ENCODE assay signal across 33 cellular contexts in genomic region chr19:21065336-21065735, GRCh38.
"Had no signal": no experiment of that assay in that cellular context is flagged by ENCODE, and none has a peak within 500 bp of the region (broad histone marks: within the 10 kb centered on the region; RNA-seq: fewer than 3 reads in every experiment).

No MANE protein-coding gene starts in this region.

- DNase-seq: activated effector memory CD4-positive, alpha-beta T cell treated with anti-CD3 and anti-CD28 coated beads, Interleukin-2, amount 50 U/mL, for 16 hours; activated effector memory CD4-positive, alpha-beta T cell treated with Interleukin-2 at 50 U/mL for 16 hours; activated gamma-delta T cell; activated gamma-delta T cell treated with Interleukin-2 at 50 U/mL for 16 hours; activated naive CD4-positive, alpha-beta T cell; activated naive CD4-positive, alpha-beta T cell treated with anti-CD3 and anti-CD28 coated beads for 36 hours; activated naive CD4-positive, alpha-beta T cell treated with anti-CD3 and anti-CD28 coated beads, Interleukin-2, amount 10 ng/mL, durations not matched to agents 7 days and 5 days; activated naive CD4-positive, alpha-beta T cell treated with anti-CD3 and anti-CD28 coated beads, Interleukin-2, amount 50 U/mL, for 16 hours; activated naive CD4-positive, alpha-beta T cell treated with Interleukin-2 at 50 U/mL for 16 hours; activated naive CD8-positive, alpha-beta T cell treated with anti-CD3 and anti-CD28 coated beads for 36 hours; activated naive CD8-positive, alpha-beta T cell treated with anti-CD3 and anti-CD28 coated beads, Interleukin-2, amount 10 ng/mL, durations not matched to agents 7 days and 5 days; activated naive CD8-positive, alpha-beta T cell treated with anti-CD3 and anti-CD28 coated beads, Interleukin-2, amount 50 U/mL, for 24 hours; activated T-cell treated with anti-CD3 and anti-CD28 coated beads, Interleukin-2, amount 50 U/mL, for 24 hours; activated T-cell treated with anti-CD3 and anti-CD28 coated beads, Interleukin-2, amount 50 U/mL, for 4 hours; activated T-cell treated with anti-CD3 and anti-CD28 coated beads, Interleukin-2, amount 50 U/mL, for 48 hours; activated T-cell treated with anti-CD3 and anti-CD28 coated beads, Interleukin-2, amount 50 U/mL, for 72 hours; adrenal gland; amniotic stem cell; amygdala; anterior cingulate cortex; aorta; body of pancreas; brain microvascular endothelial cell; caudate nucleus; central memory CD4-positive, alpha-beta T cell; cerebellar nuclear complex had no signal

- H3K4me1 ChIP-seq: adrenal gland, ascending aorta, body of pancreas, breast epithelium had no signal

- FAIRE-seq: astrocyte, bronchial epithelial cell had no signal

- H3K36me3 ChIP-seq: adrenal gland, breast epithelium, cardiac muscle cell had no signal

- ATAC-seq: activated naive CD4-positive, alpha-beta T cell treated with anti-CD3 and anti-CD28 coated beads, Interleukin-2, amount 50 U/mL, for 72 hours; activated naive CD8-positive, alpha-beta T cell treated with anti-CD3 and anti-CD28 coated beads, Interleukin-2, amount 50 U/mL, for 24 hours; activated T-cell treated with anti-CD3 and anti-CD28 coated beads, Interleukin-2, amount 50 U/mL, for 4 hours; activated T-cell treated with anti-CD3 and anti-CD28 coated beads, Interleukin-2, amount 50 U/mL, for 72 hours; activated T-helper 17 cell treated with anti-CD3 and anti-CD28 coated beads, Interleukin-2, amount 50 U/mL, for 72 hours; body of pancreas had no signal

- H3K4me3 ChIP-seq: adrenal gland, ascending aorta, body of pancreas, breast epithelium, cardiac muscle cell had no signal

- H3K27me3 ChIP-seq: adrenal gland, ascending aorta, body of pancreas, brain microvascular endothelial cell, breast epithelium, cardiac muscle cell had no signal

- H3K9me3 ChIP-seq: adrenal gland had no signal

- H3K27ac ChIP-seq: adrenal gland, ascending aorta, body of pancreas, brain microvascular endothelial cell, breast epithelium, cardiac muscle cell had no signal
